Comparison of ENCODE assay signal across 25 cellular contexts in the genomic region with DNA sequence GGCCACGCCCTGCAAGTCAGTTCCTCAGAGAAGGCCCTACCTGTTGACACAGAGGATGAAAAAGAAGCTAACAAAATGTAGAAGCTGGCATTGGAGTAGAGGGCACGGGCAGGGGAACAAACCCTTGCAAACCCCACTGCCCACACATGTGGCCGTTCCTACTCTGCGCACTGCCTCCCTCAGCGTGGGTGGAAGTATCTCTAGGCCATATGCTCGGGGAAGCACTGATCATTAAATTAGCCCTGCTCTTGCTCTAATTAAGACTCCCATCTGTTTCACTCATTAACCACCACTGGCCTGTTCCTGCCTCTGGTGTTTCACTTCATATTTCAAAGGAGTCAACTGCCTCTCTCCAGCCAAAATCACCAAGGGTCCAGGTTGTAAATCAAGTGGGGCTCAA.
"Had no signal": no experiment of that assay in that cellular context is flagged by ENCODE, and none has a peak within 500 bp of the region (broad histone marks: within the 10 kb centered on the region; RNA-seq: fewer than 3 reads in every experiment).

No MANE protein-coding gene starts in this region.

- H3K9me3 Mint-ChIP-seq: activated naive CD4-positive, alpha-beta T cell treated with anti-CD3 and anti-CD28 coated beads for 36 hours; activated naive CD8-positive, alpha-beta T cell treated with anti-CD3 and anti-CD28 coated beads, Interleukin-2, amount 10 ng/mL, durations not matched to agents 7 days and 5 days; immature natural killer cell had no signal

- H3K79me2 ChIP-seq: hepatocyte had no signal

- H3K4me3 ChIP-seq: hepatocyte, mucosa of descending colon, pancreas, psoas muscle, right atrium auricular region, spleen, thyroid gland had no signal

- H3K36me3 Mint-ChIP-seq: activated naive CD8-positive, alpha-beta T cell treated with anti-CD3 and anti-CD28 coated beads, Interleukin-2, amount 10 ng/mL, durations not matched to agents 7 days and 5 days; immature natural killer cell had no signal

- H3K27ac ChIP-seq: hepatocyte, pancreas, psoas muscle, right atrium auricular region, spleen, thyroid gland had no signal

- DNase-seq: activated CD4-positive, alpha-beta T cell treated with anti-CD3 and anti-CD28 coated beads for 1 hour; activated CD4-positive, alpha-beta T cell treated with anti-CD3 and anti-CD28 coated beads, Interleukin-2, amount 50 U/mL, for 1 hour; activated effector memory CD4-positive, alpha-beta T cell treated with Interleukin-2 at 50 U/mL for 16 hours; activated naive CD4-positive, alpha-beta T cell treated with anti-CD3 and anti-CD28 coated beads for 36 hours; activated naive CD8-positive, alpha-beta T cell treated with anti-CD3 and anti-CD28 coated beads, Interleukin-2, amount 10 ng/mL, durations not matched to agents 7 days and 5 days; amygdala; dermis blood vessel endothelial cell; effector CD8-positive, alpha-beta T cell; foreskin melanocyte; immature natural killer cell; mesenchymal stem cell; mucosa of descending colon; nephron progenitor cell; pancreas; psoas muscle; spleen; stimulated activated CD4-positive, alpha-beta T cell treated with anti-CD3 and anti-CD28 coated beads, Interleukin-4, amount 100 ng/mL, for 24 hours; stimulated activated naive CD8-positive, alpha-beta T cell treated with anti-CD3 and anti-CD28 coated beads, Interleukin-15, Interleukin-2, amounts not matched to agents 100 U/mL and 50 U/mL, for 24 hours; substantia nigra; T-helper 9 cell; thyroid gland had no signal

- H3K4me1 ChIP-seq: pancreas, psoas muscle, right atrium auricular region, thyroid gland had no signal

- H3K36me3 ChIP-seq: pancreas, right atrium auricular region, spleen, thyroid gland had no signal

- H3K27me3 ChIP-seq: pancreas, right atrium auricular region, spleen, thyroid gland had no signal

- FAIRE-seq: bronchial epithelial cell, endothelial cell of umbilical vein, pancreas had no signal

- H3K4me2 ChIP-seq: hepatocyte had no signal

- H3K4me3 Mint-ChIP-seq: activated naive CD4-positive, alpha-beta T cell treated with anti-CD3 and anti-CD28 coated beads for 36 hours; activated naive CD8-positive, alpha-beta T cell treated with anti-CD3 and anti-CD28 coated beads, Interleukin-2, amount 10 ng/mL, durations not matched to agents 7 days and 5 days; immature natural killer cell; nephron progenitor cell had no signal

- H3K9me3 ChIP-seq: mucosa of descending colon, pancreas, psoas muscle, thyroid gland had no signal

- H3K27ac Mint-ChIP-seq: activated naive CD4-positive, alpha-beta T cell treated with anti-CD3 and anti-CD28 coated beads for 36 hours; activated naive CD8-positive, alpha-beta T cell treated with anti-CD3 and anti-CD28 coated beads, Interleukin-2, amount 10 ng/mL, durations not matched to agents 7 days and 5 days; nephron progenitor cell had no signal

- H2AFZ ChIP-seq: hepatocyte had no signal
